Comparison of ENCODE assay signal across 19 cellular contexts in genomic region chr16:87359121-87359520, GRCh38.
"Had no signal": no experiment of that assay in that cellular context is flagged by ENCODE, and none has a peak within 500 bp of the region (broad histone marks: within the 10 kb centered on the region; RNA-seq: fewer than 3 reads in every experiment).

No MANE protein-coding gene starts in this region.

- H3K4me3 ChIP-seq: heart right ventricle, mucosa of descending colon, ovary, tibial artery, upper lobe of left lung, uterus had no signal

- H3K27me3 Mint-ChIP-seq: naive thymus-derived CD8-positive, alpha-beta T cell; stimulated activated memory B cell treated with anti-CD40 and anti-IgM and Interleukin-4, amounts not matched to agents 10 μg/mL and 1 μg/mL and 100 μg/mL, for 72 hours; stimulated activated naive CD8-positive, alpha-beta T cell treated with anti-CD3 and anti-CD28 coated beads, Interleukin-15, Interleukin-2, amounts not matched to agents 100 ng/mL and 50 ng/mL, for 24 hours had no signal

- H3K9me3 ChIP-seq: heart right ventricle, mucosa of descending colon, ovary, tibial artery, upper lobe of left lung, uterus had no signal

- H3K27ac ChIP-seq: heart right ventricle, ovary, tibial artery, upper lobe of left lung, uterus had no signal

- H3K4me3 Mint-ChIP-seq: endodermal cell; naive thymus-derived CD8-positive, alpha-beta T cell; neural crest cell; stimulated activated memory B cell treated with anti-CD40 and anti-IgM and Interleukin-4, amounts not matched to agents 10 μg/mL and 1 μg/mL and 100 μg/mL, for 72 hours; stimulated activated naive CD8-positive, alpha-beta T cell treated with anti-CD3 and anti-CD28 coated beads, Interleukin-15, Interleukin-2, amounts not matched to agents 100 ng/mL and 50 ng/mL, for 24 hours had no signal

- DNase-seq: dermis blood vessel endothelial cell; endodermal cell; foreskin melanocyte; heart right ventricle; hypothalamus; kidney glomerular epithelial cell; naive thymus-derived CD8-positive, alpha-beta T cell; nucleus accumbens; ovary; right cardiac atrium; stimulated activated CD4-positive, alpha-beta T cell treated with anti-CD3 and anti-CD28 coated beads, Interleukin-4, amount 100 ng/mL, for 1 hour; stimulated activated CD8-positive, alpha-beta memory T cell treated with anti-CD3 and anti-CD28 coated beads, Interleukin-4, amount 100 ng/mL, for 48 hours; tibial artery; upper lobe of left lung; uterus had no signal

- H3K4me1 Mint-ChIP-seq: endodermal cell; stimulated activated memory B cell treated with anti-CD40 and anti-IgM and Interleukin-4, amounts not matched to agents 10 μg/mL and 1 μg/mL and 100 μg/mL, for 72 hours had no signal

- H3K36me3 ChIP-seq: ovary, uterus had no signal

- H3K27me3 ChIP-seq: ovary, tibial artery, upper lobe of left lung, uterus had no signal

- H3K9me3 Mint-ChIP-seq: endodermal cell; naive thymus-derived CD8-positive, alpha-beta T cell; neural crest cell; stimulated activated memory B cell treated with anti-CD40 and anti-IgM and Interleukin-4, amounts not matched to agents 10 μg/mL and 1 μg/mL and 100 μg/mL, for 72 hours; stimulated activated naive CD8-positive, alpha-beta T cell treated with anti-CD3 and anti-CD28 coated beads, Interleukin-15, Interleukin-2, amounts not matched to agents 100 ng/mL and 50 ng/mL, for 24 hours had no signal

- H3K27ac Mint-ChIP-seq: endodermal cell; stimulated activated memory B cell treated with anti-CD40 and anti-IgM and Interleukin-4, amounts not matched to agents 10 μg/mL and 1 μg/mL and 100 μg/mL, for 72 hours; stimulated activated naive CD8-positive, alpha-beta T cell treated with anti-CD3 and anti-CD28 coated beads, Interleukin-15, Interleukin-2, amounts not matched to agents 100 ng/mL and 50 ng/mL, for 24 hours had no signal

- ATAC-seq: mucosa of descending colon; naive thymus-derived CD8-positive, alpha-beta T cell; right cardiac atrium; stimulated activated memory B cell treated with anti-CD40 and anti-IgM and Interleukin-4, amounts not matched to agents 10 μg/mL and 1 μg/mL and 100 μg/mL, for 72 hours had no signal
